Comparison of ENCODE assay signal across 25 cellular contexts in the genomic region with DNA sequence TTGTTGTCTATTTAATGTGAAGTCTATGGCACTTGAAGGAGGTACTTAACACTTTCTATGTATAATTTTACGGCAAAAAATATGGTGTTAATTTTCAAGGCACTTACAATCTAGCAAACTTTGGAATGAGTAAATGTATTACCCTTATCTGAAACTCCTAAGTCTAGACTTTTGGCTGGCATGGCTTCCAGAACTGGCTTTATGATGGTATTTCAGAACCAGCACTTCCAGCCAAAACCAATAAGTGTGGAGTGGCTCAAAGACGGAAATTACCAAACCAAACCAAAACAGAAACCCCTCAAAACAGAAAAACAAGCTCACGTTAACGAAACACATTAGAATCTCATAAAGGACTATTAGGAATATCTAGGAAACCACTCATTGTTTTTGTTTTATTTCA.
"Had no signal": no experiment of that assay in that cellular context is flagged by ENCODE, and none has a peak within 500 bp of the region (broad histone marks: within the 10 kb centered on the region; RNA-seq: fewer than 3 reads in every experiment).

No MANE protein-coding gene starts in this region.

- H3K9me3 ChIP-seq: colonic mucosa, esophagus squamous epithelium, gastrocnemius medialis, mucosa of descending colon, neutrophil, right lobe of liver, suprapubic skin, thyroid gland, upper lobe of left lung, vagina had no signal

- H3K27ac ChIP-seq: colonic mucosa, esophagus squamous epithelium, gastrocnemius medialis, neutrophil, parathyroid adenoma, right lobe of liver, suprapubic skin, thyroid gland, upper lobe of left lung had no signal

- DNase-seq: colonic mucosa; dermis blood vessel endothelial cell; effector memory CD8-positive, alpha-beta T cell; erythroblast; esophagus squamous epithelium; gastrocnemius medialis; head of caudate nucleus; mucosa of descending colon; naive B cell; right lobe of liver; small intestine; stimulated activated CD4-positive, alpha-beta T cell treated with anti-CD3 and anti-CD28 coated beads, Interleukin-12 subunit alpha, Interleukin-12 subunit beta, amount 100 ng/mL, for 4 hours; stimulated activated CD4-positive, alpha-beta T cell treated with anti-CD3 and anti-CD28 coated beads, Interleukin-1b, Interleukin-23, amount 100 ng/mL, for 48 hours; stimulated activated CD4-positive, alpha-beta T cell treated with anti-CD3 and anti-CD28 coated beads, Interleukin-4, amount 100 ng/mL, for 1 hour; stimulated activated CD8-positive, alpha-beta memory T cell treated with anti-CD3 and anti-CD28 coated beads, Interleukin-4, amount 100 ng/mL, for 48 hours; stimulated activated naive CD4-positive, alpha-beta T cell; stimulated activated naive CD8-positive, alpha-beta T cell treated with anti-CD3 and anti-CD28 coated beads, Interleukin-15, amount 100 ng/mL, for 72 hours; thyroid gland; upper lobe of left lung had no signal

- H3K27me3 ChIP-seq: colonic mucosa, esophagus squamous epithelium, gastrocnemius medialis, neutrophil, right lobe of liver, suprapubic skin, thyroid gland, upper lobe of left lung, vagina had no signal

- ATAC-seq: effector memory CD8-positive, alpha-beta T cell; gastrocnemius medialis; mucosa of descending colon; natural killer cell treated with Interleukin-12 subunit alpha and Interleukin-12 subunit beta and Interleukin-15 and Interleukin-18, amount 100 ng/mL, for 72 hours; right lobe of liver; stimulated activated naive CD8-positive, alpha-beta T cell treated with anti-CD3 and anti-CD28 coated beads, Interleukin-15, amount 100 ng/mL, for 72 hours had no signal

- H3K4me3 ChIP-seq: colonic mucosa, esophagus squamous epithelium, gastrocnemius medialis, lung, mucosa of descending colon, right lobe of liver, suprapubic skin, thyroid gland, upper lobe of left lung, vagina had no signal

- H3K9ac ChIP-seq: parathyroid adenoma had no signal

- H3K4me1 ChIP-seq: colonic mucosa, esophagus squamous epithelium, gastrocnemius medialis, parathyroid adenoma, right lobe of liver, suprapubic skin, thyroid gland, upper lobe of left lung had no signal

- H3K36me3 ChIP-seq: colonic mucosa, esophagus squamous epithelium, gastrocnemius medialis, neutrophil, right lobe of liver, suprapubic skin, thyroid gland, upper lobe of left lung, vagina had no signal
